8 cellular contexts compared by ENCODE assay signal in the genomic region with DNA sequence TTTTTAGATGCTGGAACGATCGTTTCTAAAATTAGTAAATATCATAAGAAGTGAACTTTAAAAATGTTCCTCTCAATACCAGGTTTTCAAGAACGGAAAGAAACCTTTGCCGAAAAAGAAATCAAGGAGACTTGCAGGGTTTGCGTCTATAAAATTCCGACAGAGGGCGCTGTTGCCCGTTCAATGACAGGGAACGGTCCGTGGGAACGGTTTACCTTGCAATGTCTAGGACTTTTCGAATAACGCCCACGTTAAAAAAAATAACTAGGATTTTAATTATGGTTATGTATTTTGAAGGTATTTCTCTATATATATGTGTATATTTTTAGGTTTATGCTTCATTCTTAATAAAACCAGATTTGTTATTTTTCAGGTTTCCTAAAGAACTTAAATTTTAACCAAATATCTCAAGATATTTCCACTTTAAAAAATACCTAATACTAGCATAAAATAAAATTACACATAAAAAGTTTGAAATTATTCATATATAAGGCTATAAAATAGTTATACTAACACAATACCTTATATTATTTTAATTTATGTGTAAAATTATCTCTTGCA. TPM values are rescaled to one million over a fixed set of nuclear protein-coding genes. Genes with fewer than 3 reads are reported as not detected.
A peak's percentile ranks its signal among the peaks of the same experiment; 100 is the strongest.
DNase-seq lines count a peak whose midpoint lies in the region; ATAC-seq and TF ChIP-seq lines count a peak whose summit lies in the region.

No MANE protein-coding gene starts in this region.

- H3K27ac ChIP-seq in CD8-positive, alpha-beta memory T cell (ENCODE audit: low read depth, low read length) = peak overlapping the region; percentile 10

- intact Hi-C loops in activated CD4-positive, alpha-beta memory T cell treated with anti-CD3 and anti-CD28 coated beads for 36 hours (cut with micrococcal nuclease) = loop anchor here (1.0 to 5.0 kb wide), 3 partner anchors 536 to 1233 kb away; no protein-coding TSS in a partner anchor
- intact Hi-C loops in mucosa of descending colon (cut with DNase I, micrococcal nuclease) = loop anchor here in 1 of 2 donors (10.0 kb wide), 1 partner anchor 1209 kb away; no protein-coding TSS in a partner anchor

- DNase-seq in CD8-positive, alpha-beta memory T cell = peak; percentile 6 to 52 (median 12)
- DNase-seq in GM19240 (ENCODE audit: insufficient read length, low spot score) = peak; percentile 54
- peak; percentile 64 for DNase-seq in NCI-H460 (ENCODE audit: extremely low read depth, low read depth)
- DNase-seq in activated CD4-positive, alpha-beta memory T cell treated with anti-CD3 and anti-CD28 coated beads for 36 hours = peak; percentile 71
- peak; percentile 77 for DNase-seq in endothelial cell (ENCODE audit: low spot score)
- DNase-seq in mucosa of descending colon = peak in 2 of 3 donors; percentile 62 to 84
- DNase-seq in stimulated activated effector memory CD8-positive, alpha-beta T cell treated with anti-CD3 and anti-CD28 coated beads, Interleukin-12 subunit alpha, Interleukin-12 subunit beta, amount 100 ng/mL, for 72 hours (ENCODE audit: low spot score in 2 of 2) = peak in 1 of 2 donors; percentile 65

- peak overlapping the region; percentile 73 to 89 (median 84) for H3K4me3 Mint-ChIP-seq in CD8-positive, alpha-beta memory T cell
- peak overlapping the region; percentile 74 for H3K4me3 Mint-ChIP-seq in activated CD4-positive, alpha-beta memory T cell treated with anti-CD3 and anti-CD28 coated beads for 36 hours
- H3K4me3 Mint-ChIP-seq in endothelial cell (ENCODE audit: unreplicated experiment) = peak overlapping the region; percentile 87
- H3K4me3 Mint-ChIP-seq in stimulated activated effector memory CD8-positive, alpha-beta T cell treated with anti-CD3 and anti-CD28 coated beads, Interleukin-12 subunit alpha, Interleukin-12 subunit beta, amount 100 ng/mL, for 72 hours = peak overlapping the region; percentile 52

- no peaks in the 10 kb centered on the region for H3K27me3 ChIP-seq in CD8-positive, alpha-beta memory T cell (ENCODE audit: insufficient read depth, low read length, poor library complexity, severe bottlenecking)

- H3K27me3 Mint-ChIP-seq in CD8-positive, alpha-beta memory T cell = peaks cover 37 to 58% of the 10 kb centered on the region in 2 donors
- H3K27me3 Mint-ChIP-seq in activated CD4-positive, alpha-beta memory T cell treated with anti-CD3 and anti-CD28 coated beads for 36 hours = peaks cover 56% of the 10 kb centered on the region
- H3K27me3 Mint-ChIP-seq in endothelial cell (ENCODE audit: unreplicated experiment) = peaks cover 14% of the 10 kb centered on the region

- H3K36me3 ChIP-seq in CD8-positive, alpha-beta memory T cell (ENCODE audit: insufficient read depth, low read length) = no peaks in the 10 kb centered on the region
- H3K36me3 ChIP-seq in mucosa of descending colon (ENCODE audit: low read depth) = no peaks in the 10 kb centered on the region

- CTCF ChIA-PET in CD8-positive, alpha-beta memory T cell (lab: Charles Lee) = no interaction called here
- CTCF ChIA-PET in activated CD4-positive, alpha-beta memory T cell treated with anti-CD3 and anti-CD28 coated beads for 36 hours (lab: Charles Lee) = interaction anchor here (0.6 to 0.8 kb wide), 2 partner anchors 9 to 507 kb away, joined by 3 to 4 read pairs; no protein-coding TSS in a partner anchor

- peak; percentile 93 for TF ChIP-seq CTCF in endothelial cell (IDR thresholded peaks at IDR 0.05; ENCODE audit: unreplicated experiment)
- TF ChIP-seq CTCF in mucosa of descending colon (IDR thresholded peaks at IDR 0.05) = peak; percentile 34

- no peaks in the 10 kb centered on the region for H3K36me3 Mint-ChIP-seq in CD8-positive, alpha-beta memory T cell
- no peaks in the 10 kb centered on the region for H3K36me3 Mint-ChIP-seq in activated CD4-positive, alpha-beta memory T cell treated with anti-CD3 and anti-CD28 coated beads for 36 hours
- no peaks in the 10 kb centered on the region for H3K36me3 Mint-ChIP-seq in endothelial cell (ENCODE audit: low read depth, unreplicated experiment)
- no peaks in the 10 kb centered on the region for H3K36me3 Mint-ChIP-seq in stimulated activated effector memory CD8-positive, alpha-beta T cell treated with anti-CD3 and anti-CD28 coated beads, Interleukin-12 subunit alpha, Interleukin-12 subunit beta, amount 100 ng/mL, for 72 hours

- ATAC-seq in HG03378 (IDR thresholded peaks at IDR 0.05; ENCODE audit: unreplicated experiment) (peak; percentile 71), mucosa of descending colon (peak; percentile 69)
- no peak for ATAC-seq in stimulated activated effector memory CD8-positive, alpha-beta T cell treated with anti-CD3 and anti-CD28 coated beads, Interleukin-12 subunit alpha, Interleukin-12 subunit beta, amount 100 ng/mL, for 72 hours

- H3K9me3 ChIP-seq in CD8-positive, alpha-beta memory T cell (ENCODE audit: low read length) = no peaks in the 10 kb centered on the region
- no peaks in the 10 kb centered on the region for H3K9me3 ChIP-seq in mucosa of descending colon

- peak overlapping the region in 1 of 8 donors; percentile 27 for H3K27ac Mint-ChIP-seq in CD8-positive, alpha-beta memory T cell
- no peak overlapping the region for H3K27ac Mint-ChIP-seq in activated CD4-positive, alpha-beta memory T cell treated with anti-CD3 and anti-CD28 coated beads for 36 hours
- no peak overlapping the region for H3K27ac Mint-ChIP-seq in endothelial cell (ENCODE audit: unreplicated experiment)
- H3K27ac Mint-ChIP-seq in stimulated activated effector memory CD8-positive, alpha-beta T cell treated with anti-CD3 and anti-CD28 coated beads, Interleukin-12 subunit alpha, Interleukin-12 subunit beta, amount 100 ng/mL, for 72 hours = no peak overlapping the region

- POLR2A ChIA-PET in CD8-positive, alpha-beta memory T cell (lab: Charles Lee) = no interaction called here
- POLR2A ChIA-PET in activated CD4-positive, alpha-beta memory T cell treated with anti-CD3 and anti-CD28 coated beads for 36 hours (lab: Charles Lee) = no interaction called here

- H3K9me3 Mint-ChIP-seq in CD8-positive, alpha-beta memory T cell = peaks cover 0 to 8% (median 5%) of the 10 kb centered on the region in 5 donors
- no peaks in the 10 kb centered on the region for H3K9me3 Mint-ChIP-seq in activated CD4-positive, alpha-beta memory T cell treated with anti-CD3 and anti-CD28 coated beads for 36 hours
- no peaks in the 10 kb centered on the region for H3K9me3 Mint-ChIP-seq in endothelial cell (ENCODE audit: unreplicated experiment)
- H3K9me3 Mint-ChIP-seq in stimulated activated effector memory CD8-positive, alpha-beta T cell treated with anti-CD3 and anti-CD28 coated beads, Interleukin-12 subunit alpha, Interleukin-12 subunit beta, amount 100 ng/mL, for 72 hours = no peaks in the 10 kb centered on the region

- peaks cover 12 to 22% (median 17%) of the 10 kb centered on the region in 3 donors for H3K4me1 Mint-ChIP-seq in CD8-positive, alpha-beta memory T cell
- peaks cover 15% of the 10 kb centered on the region for H3K4me1 Mint-ChIP-seq in activated CD4-positive, alpha-beta memory T cell treated with anti-CD3 and anti-CD28 coated beads for 36 hours (ENCODE audit: low read depth)
- H3K4me1 Mint-ChIP-seq in endothelial cell (ENCODE audit: unreplicated experiment) = peaks cover 18% of the 10 kb centered on the region
- H3K4me1 Mint-ChIP-seq in stimulated activated effector memory CD8-positive, alpha-beta T cell treated with anti-CD3 and anti-CD28 coated beads, Interleukin-12 subunit alpha, Interleukin-12 subunit beta, amount 100 ng/mL, for 72 hours = peaks cover 21% of the 10 kb centered on the region

- peak overlapping the region; percentile 32 for H3K4me3 ChIP-seq in CD8-positive, alpha-beta memory T cell (ENCODE audit: low read length)
- H3K4me3 ChIP-seq in mucosa of descending colon = no peak overlapping the region

- H3K4me1 ChIP-seq in CD8-positive, alpha-beta memory T cell (ENCODE audit: insufficient read depth, low read length) = no peaks in the 10 kb centered on the region
- no peaks in the 10 kb centered on the region for H3K4me1 ChIP-seq in mucosa of descending colon (ENCODE audit: low read depth)

RNA-seq across cellular contexts. Expression of a gene that starts 2.5 kb away (rescaled TPM):
- not detected for total RNA-seq in CD8-positive, alpha-beta memory T cell
- polyA plus RNA-seq in CD8-positive, alpha-beta memory T cell = not detected
- not detected in 2 replicates for total RNA-seq in NCI-H460 (2014; rRNA removed; shearing (Covaris generic))
- polyA plus RNA-seq in NCI-H460 (2014; cell fraction: nucleus; rRNA removed) = not detected in 2 replicates
- not detected for total RNA-seq in activated CD4-positive, alpha-beta memory T cell treated with anti-CD3 and anti-CD28 coated beads for 36 hours
- total RNA-seq in endothelial cell (ENCODE audit: unreplicated experiment) (not detected), mucosa of descending colon (under 1 TPM in 1 of 3 donors, not detected in 2; 0.66 TPM)
